ENCODE assay signal across 8 cellular contexts in the genomic region with DNA sequence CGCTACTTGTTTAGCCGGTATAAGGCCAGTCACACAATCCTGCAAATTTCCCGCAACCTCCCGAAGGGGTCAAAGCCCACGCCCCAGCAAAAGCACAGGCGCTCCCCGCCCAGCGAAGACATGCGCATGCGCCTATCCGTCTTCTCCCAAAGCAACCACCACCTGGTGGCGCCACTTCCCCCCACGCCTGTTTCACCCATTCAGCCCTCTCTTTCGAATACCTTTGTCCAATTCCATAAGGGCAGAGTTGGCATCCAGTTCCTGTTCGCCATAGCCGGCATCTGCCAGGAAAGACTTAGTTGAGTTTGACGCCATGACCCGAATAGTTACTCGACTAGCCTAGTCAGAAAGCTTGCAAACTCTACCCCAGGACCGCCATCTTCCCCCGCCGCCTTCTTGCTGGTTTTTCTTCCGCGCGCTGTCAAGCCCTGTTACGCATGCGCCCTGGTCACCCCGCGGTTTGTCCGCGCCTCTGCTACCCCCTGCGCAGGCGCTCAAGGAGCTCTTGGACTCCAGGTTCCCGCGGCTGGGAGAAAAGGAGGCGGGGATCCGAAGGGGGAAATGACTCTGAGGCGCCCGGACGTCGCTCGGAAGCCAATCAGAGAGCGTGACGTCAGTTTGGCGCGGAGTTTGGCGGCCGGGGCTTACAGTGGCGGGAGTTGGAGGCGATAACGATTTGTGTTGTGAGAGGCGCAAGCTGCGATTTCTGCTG. TPM values are rescaled to one million over a fixed set of nuclear protein-coding genes. Genes with fewer than 3 reads are reported as not detected.
A peak's percentile ranks its signal among the peaks of the same experiment; 100 is the strongest.
DNase-seq lines count a peak whose midpoint lies in the region; ATAC-seq and TF ChIP-seq lines count a peak whose summit lies in the region.

A gene with protein sequence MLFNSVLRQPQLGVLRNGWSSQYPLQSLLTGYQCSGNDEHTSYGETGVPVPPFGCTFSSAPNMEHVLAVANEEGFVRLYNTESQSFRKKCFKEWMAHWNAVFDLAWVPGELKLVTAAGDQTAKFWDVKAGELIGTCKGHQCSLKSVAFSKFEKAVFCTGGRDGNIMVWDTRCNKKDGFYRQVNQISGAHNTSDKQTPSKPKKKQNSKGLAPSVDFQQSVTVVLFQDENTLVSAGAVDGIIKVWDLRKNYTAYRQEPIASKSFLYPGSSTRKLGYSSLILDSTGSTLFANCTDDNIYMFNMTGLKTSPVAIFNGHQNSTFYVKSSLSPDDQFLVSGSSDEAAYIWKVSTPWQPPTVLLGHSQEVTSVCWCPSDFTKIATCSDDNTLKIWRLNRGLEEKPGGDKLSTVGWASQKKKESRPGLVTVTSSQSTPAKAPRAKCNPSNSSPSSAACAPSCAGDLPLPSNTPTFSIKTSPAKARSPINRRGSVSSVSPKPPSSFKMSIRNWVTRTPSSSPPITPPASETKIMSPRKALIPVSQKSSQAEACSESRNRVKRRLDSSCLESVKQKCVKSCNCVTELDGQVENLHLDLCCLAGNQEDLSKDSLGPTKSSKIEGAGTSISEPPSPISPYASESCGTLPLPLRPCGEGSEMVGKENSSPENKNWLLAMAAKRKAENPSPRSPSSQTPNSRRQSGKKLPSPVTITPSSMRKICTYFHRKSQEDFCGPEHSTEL (plus strand): TSS at position 626 of the 712 bp plus-strand sequence. CDS start 143 bp downstream, outside the sequence.
A gene with protein sequence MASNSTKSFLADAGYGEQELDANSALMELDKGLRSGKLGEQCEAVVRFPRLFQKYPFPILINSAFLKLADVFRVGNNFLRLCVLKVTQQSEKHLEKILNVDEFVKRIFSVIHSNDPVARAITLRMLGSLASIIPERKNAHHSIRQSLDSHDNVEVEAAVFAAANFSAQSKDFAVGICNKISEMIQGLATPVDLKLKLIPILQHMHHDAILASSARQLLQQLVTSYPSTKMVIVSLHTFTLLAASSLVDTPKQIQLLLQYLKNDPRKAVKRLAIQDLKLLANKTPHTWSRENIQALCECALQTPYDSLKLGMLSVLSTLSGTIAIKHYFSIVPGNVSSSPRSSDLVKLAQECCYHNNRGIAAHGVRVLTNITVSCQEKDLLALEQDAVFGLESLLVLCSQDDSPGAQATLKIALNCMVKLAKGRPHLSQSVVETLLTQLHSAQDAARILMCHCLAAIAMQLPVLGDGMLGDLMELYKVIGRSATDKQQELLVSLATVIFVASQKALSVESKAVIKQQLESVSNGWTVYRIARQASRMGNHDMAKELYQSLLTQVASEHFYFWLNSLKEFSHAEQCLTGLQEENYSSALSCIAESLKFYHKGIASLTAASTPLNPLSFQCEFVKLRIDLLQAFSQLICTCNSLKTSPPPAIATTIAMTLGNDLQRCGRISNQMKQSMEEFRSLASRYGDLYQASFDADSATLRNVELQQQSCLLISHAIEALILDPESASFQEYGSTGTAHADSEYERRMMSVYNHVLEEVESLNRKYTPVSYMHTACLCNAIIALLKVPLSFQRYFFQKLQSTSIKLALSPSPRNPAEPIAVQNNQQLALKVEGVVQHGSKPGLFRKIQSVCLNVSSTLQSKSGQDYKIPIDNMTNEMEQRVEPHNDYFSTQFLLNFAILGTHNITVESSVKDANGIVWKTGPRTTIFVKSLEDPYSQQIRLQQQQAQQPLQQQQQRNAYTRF (minus strand): TSS at position 435 of the 712 bp plus-strand sequence. CDS start 120 bp downstream, at position 315.

- ATAC-seq in GM21381 (IDR thresholded peaks at IDR 0.05; ENCODE audit: unreplicated experiment): peak; percentile 65
- peak; percentile 87 for ATAC-seq in effector memory CD8-positive, alpha-beta T cell (replicated peaks)

- DNase-seq in Calu3 (peak; percentile 99), HUDEP-2 (lab: John Stamatoyannopoulos, UW; ENCODE audit: unreplicated experiment in 76 of 76) (peak; percentile 25 to 99 (median 97)), NOMO-1 treated with dmso at 0.1 percent for 144 hours (lab: John Stamatoyannopoulos, UW; ENCODE audit: unreplicated experiment) (peak; percentile 100), medulla oblongata (ENCODE audit: extremely low spot score) (peak; percentile 100)
- DNase-seq in activated CD8-positive, alpha-beta memory T cell treated with anti-CD3 and anti-CD28 coated beads for 48 hours (ENCODE audit: low read depth in 2 of 3, low spot score in 2 of 3): peak; percentile 94 to 97 (median 95)
- DNase-seq in effector memory CD8-positive, alpha-beta T cell: peak; percentile 96 to 97 (median 96)
- DNase-seq in stimulated activated CD8-positive, alpha-beta memory T cell treated with anti-CD3 and anti-CD28 coated beads, Interleukin-12 subunit alpha, Interleukin-12 subunit beta, amount 100 ng/mL, for 1 hour (ENCODE audit: low read depth): peak; percentile 96

- peaks cover 54% of the 10 kb centered on the region for H3K36me3 Mint-ChIP-seq in Calu3 (ENCODE audit: insufficient read depth, unreplicated experiment)
- H3K36me3 Mint-ChIP-seq in effector memory CD8-positive, alpha-beta T cell (ENCODE audit: insufficient read depth): peaks cover 15% of the 10 kb centered on the region

- CTCF ChIA-PET in Calu3 (lab: Charles Lee): interaction anchor here (0.6 to 2.6 kb wide), 32 partner anchors 9 to 715 kb away, joined by 3 to 64 read pairs (median 4); a partner anchor contains a TSS

- peak; percentile 90 for TF ChIP-seq CTCF in Calu3 (IDR thresholded peaks at IDR 0.05; ENCODE audit: unreplicated experiment)

- intact Hi-C loops in Calu3 (cut with micrococcal nuclease; ENCODE audit: unreplicated experiment): loop anchor here (1.0 kb wide), 2 partner anchors 23 to 354 kb away; no protein-coding TSS in a partner anchor

- no peaks in the 10 kb centered on the region for H3K9me3 Mint-ChIP-seq in Calu3 (ENCODE audit: low read depth, unreplicated experiment)
- H3K9me3 Mint-ChIP-seq in effector memory CD8-positive, alpha-beta T cell: no peaks in the 10 kb centered on the region

- H3K4me3 Mint-ChIP-seq in Calu3 (ENCODE audit: low read depth, unreplicated experiment): peak within 1 kb of the TSS; percentile 92
- peak within 1 kb of the TSS; percentile 91 for H3K4me3 Mint-ChIP-seq in effector memory CD8-positive, alpha-beta T cell

- peak within 1 kb of the TSS; percentile 92 for H3K27ac Mint-ChIP-seq in Calu3 (ENCODE audit: unreplicated experiment)
- peak within 1 kb of the TSS; percentile 90 to 95 for H3K27ac Mint-ChIP-seq in effector memory CD8-positive, alpha-beta T cell

- no peaks in the 10 kb centered on the region for H3K27me3 Mint-ChIP-seq in Calu3 (ENCODE audit: unreplicated experiment)
- no peaks in the 10 kb centered on the region for H3K27me3 Mint-ChIP-seq in effector memory CD8-positive, alpha-beta T cell

- BruUV-seq in Calu3 (replicated peaks; lab: Mats Ljungman, UMichigan): TSS peak; percentile 48

- peaks cover 59% of the 10 kb centered on the region for H3K4me1 Mint-ChIP-seq in Calu3 (ENCODE audit: low read depth, unreplicated experiment)
- H3K4me1 Mint-ChIP-seq in effector memory CD8-positive, alpha-beta T cell (ENCODE audit: low read depth in 2 of 2): peaks cover 28 to 41% of the 10 kb centered on the region in 2 donors

RNA-seq across cellular contexts. Expression of the first gene that starts in this region (rescaled TPM):
- total RNA-seq in Calu3 (2022): 37.7 and 44.0 TPM in 2 replicates

RNA-seq across cellular contexts. Expression of the second gene that starts in this region (rescaled TPM):
- total RNA-seq in Calu3 (2022): 35.3 and 36.5 TPM in 2 replicates

Comparison
In these comparisons a context has a peak if more than half of its experiments do, and no peak if none do; other contexts are left out.
1. Peak in every context shown above with its lines: DNase-seq and ATAC-seq.